In genomic region chr20:23748975-23749374, GRCh38 we compare ENCODE assay signal across 15 cellular contexts. TPM values are rescaled to one million over a fixed set of nuclear protein-coding genes. Genes with fewer than 3 reads are reported as not detected.
"Had no signal": no experiment of that assay in that cellular context is flagged by ENCODE, and none has a peak within 500 bp of the region (broad histone marks: within the 10 kb centered on the region; RNA-seq: fewer than 3 reads in every experiment).

No MANE protein-coding gene starts in this region.

RNA-seq across cellular contexts. Expression of gene CST1, which starts 1.8 kb away (rescaled TPM):
- total RNA-seq: activated B cell treated with CpG ODN at 0.5 μM for 24 hours; activated CD8-positive, alpha-beta T cell treated with anti-CD3 and anti-CD28 coated beads for 36 hours; activated T-cell treated with anti-CD3 and anti-CD28 coated beads, Interleukin-2, amount 50 U/mL, for 4 hours; activated T-helper 17 cell treated with anti-CD3 and anti-CD28 coated beads, Interleukin-2, amount 50 U/mL, for 72 hours; astrocyte; chondrocyte; colonic mucosa; dermis microvascular lymphatic vessel endothelial cell; epithelial cell of proximal tubule; esophagus mucosa; foreskin keratinocyte; gastroesophageal sphincter; heart right ventricle; T-helper 1 cell treated with Interleukin-12 subunit alpha and Interleukin-12 subunit beta and Interleukin-4 antibody, amounts not matched to agents 30 ng/mL and 1 ng/mL, for 36 hours had no signal
- polyA plus RNA-seq: adipose tissue, foreskin keratinocyte, heart right ventricle had no signal
